ENCODE assay signal across 3 cellular contexts in the genomic region with DNA sequence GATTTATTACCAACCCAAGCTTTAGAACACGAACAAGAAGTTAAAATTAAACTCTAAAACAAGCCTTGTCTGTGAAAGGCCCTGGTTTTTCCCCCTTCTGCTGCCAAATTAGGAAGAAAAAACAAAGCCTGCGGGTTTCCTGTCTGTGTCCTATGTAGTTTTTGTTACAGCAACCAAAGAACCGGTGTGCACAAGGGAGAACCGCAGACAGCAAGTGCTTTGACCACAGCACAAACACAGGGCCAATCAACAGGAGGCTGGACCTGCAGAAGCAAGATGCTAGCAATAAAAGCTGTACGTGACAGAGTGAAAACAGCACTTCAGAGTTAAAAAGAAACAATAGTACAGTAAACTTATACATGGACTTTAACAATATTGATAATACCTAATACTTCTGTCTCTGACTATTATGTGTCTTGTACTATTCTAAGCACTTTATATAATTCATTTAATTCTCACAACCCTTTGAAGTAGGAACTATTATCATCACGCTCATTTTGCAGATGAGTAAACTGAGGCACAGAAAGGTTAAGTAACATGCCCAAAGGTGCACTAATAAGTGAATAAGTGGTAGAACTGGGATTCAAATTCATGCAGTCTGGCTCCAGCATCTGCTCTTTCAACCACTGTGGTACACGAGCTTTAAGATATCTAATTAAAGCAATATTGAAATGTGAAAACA.
TF ChIP-seq lines count a peak whose summit lies in the region.

No MANE protein-coding gene starts in this region.

TF ChIP-seq in A549, 52 proteins besides CTCF, POLR2A, EP300 and RAD21 (continued from another document):
- TF ChIP-seq MYC (IDR thresholded peaks at IDR 0.05; ENCODE audit: borderline replicate concordance, low read length) (no peak), HDAC2 (IDR thresholded peaks at IDR 0.05) (no peak), ZNF302 (CRISPR knock-in tag; IDR thresholded peaks at IDR 0.05) (no peak), KDM1A (IDR thresholded peaks at IDR 0.05; ENCODE audit: low read depth) (no peak), CBX2 (IDR thresholded peaks at IDR 0.05; ENCODE audit: borderline replicate concordance, low read depth) (no peak), MAZ (IDR thresholded peaks at IDR 0.05; ENCODE audit: borderline replicate concordance, low read depth, low read length) (no peak), KDM5A (IDR thresholded peaks at IDR 0.05) (no peak), RNF2 (IDR thresholded peaks at IDR 0.05; ENCODE audit: borderline replicate concordance, low read depth) (no peak)
- TF ChIP-seq, protein P1, sequence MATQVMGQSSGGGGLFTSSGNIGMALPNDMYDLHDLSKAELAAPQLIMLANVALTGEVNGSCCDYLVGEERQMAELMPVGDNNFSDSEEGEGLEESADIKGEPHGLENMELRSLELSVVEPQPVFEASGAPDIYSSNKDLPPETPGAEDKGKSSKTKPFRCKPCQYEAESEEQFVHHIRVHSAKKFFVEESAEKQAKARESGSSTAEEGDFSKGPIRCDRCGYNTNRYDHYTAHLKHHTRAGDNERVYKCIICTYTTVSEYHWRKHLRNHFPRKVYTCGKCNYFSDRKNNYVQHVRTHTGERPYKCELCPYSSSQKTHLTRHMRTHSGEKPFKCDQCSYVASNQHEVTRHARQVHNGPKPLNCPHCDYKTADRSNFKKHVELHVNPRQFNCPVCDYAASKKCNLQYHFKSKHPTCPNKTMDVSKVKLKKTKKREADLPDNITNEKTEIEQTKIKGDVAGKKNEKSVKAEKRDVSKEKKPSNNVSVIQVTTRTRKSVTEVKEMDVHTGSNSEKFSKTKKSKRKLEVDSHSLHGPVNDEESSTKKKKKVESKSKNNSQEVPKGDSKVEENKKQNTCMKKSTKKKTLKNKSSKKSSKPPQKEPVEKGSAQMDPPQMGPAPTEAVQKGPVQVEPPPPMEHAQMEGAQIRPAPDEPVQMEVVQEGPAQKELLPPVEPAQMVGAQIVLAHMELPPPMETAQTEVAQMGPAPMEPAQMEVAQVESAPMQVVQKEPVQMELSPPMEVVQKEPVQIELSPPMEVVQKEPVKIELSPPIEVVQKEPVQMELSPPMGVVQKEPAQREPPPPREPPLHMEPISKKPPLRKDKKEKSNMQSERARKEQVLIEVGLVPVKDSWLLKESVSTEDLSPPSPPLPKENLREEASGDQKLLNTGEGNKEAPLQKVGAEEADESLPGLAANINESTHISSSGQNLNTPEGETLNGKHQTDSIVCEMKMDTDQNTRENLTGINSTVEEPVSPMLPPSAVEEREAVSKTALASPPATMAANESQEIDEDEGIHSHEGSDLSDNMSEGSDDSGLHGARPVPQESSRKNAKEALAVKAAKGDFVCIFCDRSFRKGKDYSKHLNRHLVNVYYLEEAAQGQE (IDR thresholded peaks at IDR 0.05), result no peak

TF ChIP-seq in SK-N-SH, 30 proteins besides CTCF, POLR2A, EP300 and RAD21:
- TF ChIP-seq, protein P2, sequence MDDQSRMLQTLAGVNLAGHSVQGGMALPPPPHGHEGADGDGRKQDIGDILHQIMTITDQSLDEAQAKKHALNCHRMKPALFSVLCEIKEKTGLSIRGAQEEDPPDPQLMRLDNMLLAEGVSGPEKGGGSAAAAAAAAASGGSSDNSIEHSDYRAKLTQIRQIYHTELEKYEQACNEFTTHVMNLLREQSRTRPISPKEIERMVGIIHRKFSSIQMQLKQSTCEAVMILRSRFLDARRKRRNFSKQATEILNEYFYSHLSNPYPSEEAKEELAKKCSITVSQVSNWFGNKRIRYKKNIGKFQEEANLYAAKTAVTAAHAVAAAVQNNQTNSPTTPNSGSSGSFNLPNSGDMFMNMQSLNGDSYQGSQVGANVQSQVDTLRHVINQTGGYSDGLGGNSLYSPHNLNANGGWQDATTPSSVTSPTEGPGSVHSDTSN (IDR thresholded peaks at IDR 0.05), result peak; percentile 55
- TF ChIP-seq FOSL2 (IDR thresholded peaks at IDR 0.05; ENCODE audit: borderline replicate concordance, low read depth) (no peak), JUND (IDR thresholded peaks at IDR 0.05) (peak; percentile 9; the same call in 1 of the 2 replicates), TEAD4 (IDR thresholded peaks at IDR 0.05; ENCODE audit: borderline replicate concordance, insufficient read depth) (no peak), TAF1 (IDR thresholded peaks at IDR 0.05; ENCODE audit: borderline replicate concordance, low read depth, low read length) (peak; percentile 59; the same call in 1 of the 2 replicates), TCF12 (IDR thresholded peaks at IDR 0.05) (peak; percentile 63), POLR2AphosphoS5 (IDR thresholded peaks at IDR 0.05; ENCODE audit: low read depth, low read length) (peak; percentile 44; the same call in 1 of the 2 replicates)
- TF ChIP-seq, protein P1 (IDR thresholded peaks at IDR 0.05; ENCODE audit: low read depth, low read length), result peak; percentile 40; the same call in 1 of the 2 replicates

TF ChIP-seq in GM12878, 131 proteins besides CTCF, POLR2A, EP300 and RAD21 (continued from another document and continues in another):
- TF ChIP-seq, protein P3, sequence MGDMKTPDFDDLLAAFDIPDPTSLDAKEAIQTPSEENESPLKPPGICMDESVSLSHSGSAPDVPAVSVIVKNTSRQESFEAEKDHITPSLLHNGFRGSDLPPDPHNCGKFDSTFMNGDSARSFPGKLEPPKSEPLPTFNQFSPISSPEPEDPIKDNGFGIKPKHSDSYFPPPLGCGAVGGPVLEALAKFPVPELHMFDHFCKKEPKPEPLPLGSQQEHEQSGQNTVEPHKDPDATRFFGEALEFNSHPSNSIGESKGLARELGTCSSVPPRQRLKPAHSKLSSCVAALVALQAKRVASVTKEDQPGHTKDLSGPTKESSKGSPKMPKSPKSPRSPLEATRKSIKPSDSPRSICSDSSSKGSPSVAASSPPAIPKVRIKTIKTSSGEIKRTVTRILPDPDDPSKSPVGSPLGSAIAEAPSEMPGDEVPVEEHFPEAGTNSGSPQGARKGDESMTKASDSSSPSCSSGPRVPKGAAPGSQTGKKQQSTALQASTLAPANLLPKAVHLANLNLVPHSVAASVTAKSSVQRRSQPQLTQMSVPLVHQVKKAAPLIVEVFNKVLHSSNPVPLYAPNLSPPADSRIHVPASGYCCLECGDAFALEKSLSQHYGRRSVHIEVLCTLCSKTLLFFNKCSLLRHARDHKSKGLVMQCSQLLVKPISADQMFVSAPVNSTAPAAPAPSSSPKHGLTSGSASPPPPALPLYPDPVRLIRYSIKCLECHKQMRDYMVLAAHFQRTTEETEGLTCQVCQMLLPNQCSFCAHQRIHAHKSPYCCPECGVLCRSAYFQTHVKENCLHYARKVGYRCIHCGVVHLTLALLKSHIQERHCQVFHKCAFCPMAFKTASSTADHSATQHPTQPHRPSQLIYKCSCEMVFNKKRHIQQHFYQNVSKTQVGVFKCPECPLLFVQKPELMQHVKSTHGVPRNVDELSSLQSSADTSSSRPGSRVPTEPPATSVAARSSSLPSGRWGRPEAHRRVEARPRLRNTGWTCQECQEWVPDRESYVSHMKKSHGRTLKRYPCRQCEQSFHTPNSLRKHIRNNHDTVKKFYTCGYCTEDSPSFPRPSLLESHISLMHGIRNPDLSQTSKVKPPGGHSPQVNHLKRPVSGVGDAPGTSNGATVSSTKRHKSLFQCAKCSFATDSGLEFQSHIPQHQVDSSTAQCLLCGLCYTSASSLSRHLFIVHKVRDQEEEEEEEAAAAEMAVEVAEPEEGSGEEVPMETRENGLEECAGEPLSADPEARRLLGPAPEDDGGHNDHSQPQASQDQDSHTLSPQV (IDR thresholded peaks at IDR 0.05), result no peak
- peak; percentile 77 for TF ChIP-seq SP1 (IDR thresholded peaks at IDR 0.05; ENCODE audit: low read depth, low read length)
- TF ChIP-seq FOXM1 (IDR thresholded peaks at IDR 0.05; ENCODE audit: low read depth, low read length), result peak; percentile 90
- TF ChIP-seq, protein P4, sequence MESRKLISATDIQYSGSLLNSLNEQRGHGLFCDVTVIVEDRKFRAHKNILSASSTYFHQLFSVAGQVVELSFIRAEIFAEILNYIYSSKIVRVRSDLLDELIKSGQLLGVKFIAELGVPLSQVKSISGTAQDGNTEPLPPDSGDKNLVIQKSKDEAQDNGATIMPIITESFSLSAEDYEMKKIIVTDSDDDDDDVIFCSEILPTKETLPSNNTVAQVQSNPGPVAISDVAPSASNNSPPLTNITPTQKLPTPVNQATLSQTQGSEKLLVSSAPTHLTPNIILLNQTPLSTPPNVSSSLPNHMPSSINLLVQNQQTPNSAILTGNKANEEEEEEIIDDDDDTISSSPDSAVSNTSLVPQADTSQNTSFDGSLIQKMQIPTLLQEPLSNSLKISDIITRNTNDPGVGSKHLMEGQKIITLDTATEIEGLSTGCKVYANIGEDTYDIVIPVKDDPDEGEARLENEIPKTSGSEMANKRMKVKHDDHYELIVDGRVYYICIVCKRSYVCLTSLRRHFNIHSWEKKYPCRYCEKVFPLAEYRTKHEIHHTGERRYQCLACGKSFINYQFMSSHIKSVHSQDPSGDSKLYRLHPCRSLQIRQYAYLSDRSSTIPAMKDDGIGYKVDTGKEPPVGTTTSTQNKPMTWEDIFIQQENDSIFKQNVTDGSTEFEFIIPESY (IDR thresholded peaks at IDR 0.05), result no peak
- no peak for TF ChIP-seq ZNF274 (IDR thresholded peaks at IDR 0.05; ENCODE audit: insufficient read depth, insufficient read length)
- TF ChIP-seq HDAC2 (IDR thresholded peaks at IDR 0.05), result no peak
- TF ChIP-seq, protein P5, sequence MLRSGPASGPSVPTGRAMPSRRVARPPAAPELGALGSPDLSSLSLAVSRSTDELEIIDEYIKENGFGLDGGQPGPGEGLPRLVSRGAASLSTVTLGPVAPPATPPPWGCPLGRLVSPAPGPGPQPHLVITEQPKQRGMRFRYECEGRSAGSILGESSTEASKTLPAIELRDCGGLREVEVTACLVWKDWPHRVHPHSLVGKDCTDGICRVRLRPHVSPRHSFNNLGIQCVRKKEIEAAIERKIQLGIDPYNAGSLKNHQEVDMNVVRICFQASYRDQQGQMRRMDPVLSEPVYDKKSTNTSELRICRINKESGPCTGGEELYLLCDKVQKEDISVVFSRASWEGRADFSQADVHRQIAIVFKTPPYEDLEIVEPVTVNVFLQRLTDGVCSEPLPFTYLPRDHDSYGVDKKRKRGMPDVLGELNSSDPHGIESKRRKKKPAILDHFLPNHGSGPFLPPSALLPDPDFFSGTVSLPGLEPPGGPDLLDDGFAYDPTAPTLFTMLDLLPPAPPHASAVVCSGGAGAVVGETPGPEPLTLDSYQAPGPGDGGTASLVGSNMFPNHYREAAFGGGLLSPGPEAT (IDR thresholded peaks at IDR 0.05; ENCODE audit: low read depth), result peak; percentile 95
- TF ChIP-seq ZZZ3 (IDR thresholded peaks at IDR 0.05; ENCODE audit: control insufficient read depth, insufficient read length, low read depth), result no peak
- TF ChIP-seq TBL1XR1 (IDR thresholded peaks at IDR 0.05; ENCODE audit: low read depth, low read length), result peak; percentile 99
- TF ChIP-seq KAT2A (conservative IDR thresholded peaks at IDR 0.05; ENCODE audit: control insufficient read depth, low read depth, low read length), result no peak
- no peak for TF ChIP-seq TCF7 (IDR thresholded peaks at IDR 0.05; ENCODE audit: borderline replicate concordance)
- TF ChIP-seq MYB (IDR thresholded peaks at IDR 0.05; ENCODE audit: borderline replicate concordance, low read depth, low read length), result no peak
- TF ChIP-seq ASH2L (IDR thresholded peaks at IDR 0.05; ENCODE audit: borderline replicate concordance, low read depth), result no peak
- TF ChIP-seq, protein P1 (IDR thresholded peaks at IDR 0.05; ENCODE audit: low read depth, low read length), result peak; percentile 53; the same call in 1 of the 2 replicates
- TF ChIP-seq NR2F1 (conservative IDR thresholded peaks at IDR 0.05), result 0 out of 2 replicates have a peak, but pooled peaks have one; percentile 13
- TF ChIP-seq NR2C2 (IDR thresholded peaks at IDR 0.05; ENCODE audit: borderline replicate concordance, control insufficient read depth, insufficient read length, low read depth), result no peak
- TF ChIP-seq MEF2B (IDR thresholded peaks at IDR 0.05; ENCODE audit: partially characterized antibody, poor library complexity, severe bottlenecking), result peak; percentile 96
